8 cellular contexts compared by ENCODE assay signal in genomic region chr2:201363857-201364560, GRCh38. TPM values are rescaled to one million over a fixed set of nuclear protein-coding genes. Genes with fewer than 3 reads are reported as not detected.
DNase-seq lines count a peak whose midpoint lies in the region; ATAC-seq, FAIRE-seq and TF ChIP-seq lines count a peak whose summit lies in the region.

No MANE protein-coding gene starts in this region.

- peaks cover 0 to 2% (median 0%) of the 10 kb centered on the region in 3 donors for H3K27me3 Mint-ChIP-seq in CD14-positive monocyte (ENCODE audit: low read depth in 3 of 3)
- no peaks in the 10 kb centered on the region for H3K27me3 Mint-ChIP-seq in central memory CD8-positive, alpha-beta T cell

- H3K4me3 ChIP-seq in HepG2 (replicated peaks in 1 of 3; ENCODE audit: insufficient read depth in 1 of 3, low read depth in 2 of 3, low read length in 3 of 3) (no peak overlapping the region), vagina (no peak overlapping the region)

- TF ChIP-seq POLR2A in HepG2 (IDR thresholded peaks at IDR 0.05; ENCODE audit: insufficient read depth in 1 of 2, low read depth in 2 of 2, low read length in 2 of 2), result no peak
- no peak for TF ChIP-seq POLR2A in vagina (IDR thresholded peaks at IDR 0.05)

- no TSS peak for BruUV-seq in HepG2 (replicated peaks; lab: Mats Ljungman, UMichigan)

- H3K27me3 ChIP-seq in HepG2 (ENCODE audit: control insufficient read depth in 1 of 2, insufficient read depth in 2 of 2, low read length in 2 of 2) (no peaks in the 10 kb centered on the region), vagina (no peaks in the 10 kb centered on the region)

- H3K4me2 ChIP-seq in HepG2 (ENCODE audit: low read depth, low read length), result no peak overlapping the region

- intact Hi-C loops in CD14-positive monocyte (cut with micrococcal nuclease), result loop anchor here (5.0 to 10.0 kb wide), 2 partner anchors 89 to 127 kb away; no protein-coding TSS in a partner anchor
- intact Hi-C loops in HepG2 (cut with micrococcal nuclease; ENCODE audit: unreplicated experiment), result loop anchor here (1.0 kb wide), 2 partner anchors 19 to 128 kb away; no protein-coding TSS in a partner anchor
- intact Hi-C loops in vagina (cut with DNase I), result loop anchor here (10.0 kb wide), 1 partner anchor 129 kb away; no protein-coding TSS in a partner anchor

- H3K9me3 Mint-ChIP-seq in CD14-positive monocyte, result peaks cover 9 to 19% (median 12%) of the 10 kb centered on the region in 7 donors
- no peaks in the 10 kb centered on the region for H3K9me3 Mint-ChIP-seq in central memory CD8-positive, alpha-beta T cell

- H3K4me3 Mint-ChIP-seq in CD14-positive monocyte, result no peak overlapping the region
- no peak overlapping the region for H3K4me3 Mint-ChIP-seq in central memory CD8-positive, alpha-beta T cell

- ATAC-seq in central memory CD8-positive, alpha-beta T cell (replicated peaks; ENCODE audit: extremely low read depth, poor library complexity, severe bottlenecking), result peak; percentile 70
- peak; percentile 90 for ATAC-seq in HepG2

- peaks cover 16% of the 10 kb centered on the region for H3K9me3 ChIP-seq in HepG2 (ENCODE audit: low read length)
- no peaks in the 10 kb centered on the region for H3K9me3 ChIP-seq in vagina

- no peak overlapping the region for H3K9ac ChIP-seq in HepG2 (ENCODE audit: insufficient read depth, low read depth, low read length)

- FAIRE-seq in HepG2 (lab: Jason Lieb, UNC), result peak; percentile 75

- peaks cover 2% of the 10 kb centered on the region for H3K4me1 Mint-ChIP-seq in CD14-positive monocyte
- H3K4me1 Mint-ChIP-seq in central memory CD8-positive, alpha-beta T cell, result peaks cover 13% of the 10 kb centered on the region

- TF ChIP-seq RAD21 in HepG2 (CRISPR knock-in tag; IDR thresholded peaks at IDR 0.05), result peak; percentile 77

- peak overlapping the region in 2 of 7 donors; percentile 16 to 34 for H3K27ac Mint-ChIP-seq in CD14-positive monocyte
- H3K27ac Mint-ChIP-seq in central memory CD8-positive, alpha-beta T cell (ENCODE audit: low read depth), result no peak overlapping the region

- H3K27ac ChIP-seq in HepG2 (ENCODE audit: extremely low read length, insufficient read depth, low read length) (no peak overlapping the region), vagina (no peak overlapping the region)

- H3K36me3 Mint-ChIP-seq in CD14-positive monocyte, result peaks cover 20 to 25% of the 10 kb centered on the region in 2 donors
- H3K36me3 Mint-ChIP-seq in central memory CD8-positive, alpha-beta T cell (ENCODE audit: insufficient read depth), result no peaks in the 10 kb centered on the region

- H3K36me3 ChIP-seq in HepG2 (replicated peaks in 1 of 2; ENCODE audit: control insufficient read depth in 1 of 2, insufficient read depth in 2 of 2, low read length in 2 of 2), result no peaks in the 10 kb centered on the region
- no peaks in the 10 kb centered on the region for H3K36me3 ChIP-seq in vagina

- CTCF ChIA-PET in HepG2 (lab: Yijun Ruan, JAX; ENCODE audit: low intra/inter-chr PET ratio, low total read pairs), result interaction anchor here (0.8 to 4.3 kb wide), 3 partner anchors 126 to 130 kb away, joined by 3 to 37 read pairs (median 3); no protein-coding TSS in a partner anchor

- no peaks in the 10 kb centered on the region for H3K79me2 ChIP-seq in HepG2 (ENCODE audit: insufficient read depth, low read length)

- H2AFZ ChIP-seq in HepG2 (ENCODE audit: low read length), result no peak overlapping the region

- WGBS in HepG2 (ENCODE audit: low lambda C conversion rate), result 81% methylated on average over 2 of the region's 2 CpGs

- DNase-seq in CD14-positive monocyte (ENCODE audit: low spot score) (no peak), GM13977 (ENCODE audit: low spot score) (peak; percentile 43), HuH-7.5 (ENCODE audit: low spot score) (peak; percentile 16), SIG-M5 (lab: John Stamatoyannopoulos, UW) (peak; percentile 18), HepG2 (ENCODE audit: low spot score) (peak; percentile 64), vagina (ENCODE audit: extremely low spot score in 2 of 2) (no peak), ecto neural progenitor cell (ENCODE audit: low spot score) (no peak)
- no peak for DNase-seq in central memory CD8-positive, alpha-beta T cell (ENCODE audit: low spot score in 2 of 2)

- POLR2A ChIA-PET in HepG2 (lab: Yijun Ruan, JAX), result no interaction called here

- no peaks in the 10 kb centered on the region for H4K20me1 ChIP-seq in HepG2 (ENCODE audit: insufficient read depth, low read length)

- peak; percentile 91 for TF ChIP-seq CTCF in CD14-positive monocyte (IDR thresholded peaks at IDR 0.05)
- TF ChIP-seq CTCF in GM13977 (IDR thresholded peaks at IDR 0.05; ENCODE audit: extremely low read depth, insufficient read depth, missing control alignments), result peak; percentile 87
- TF ChIP-seq CTCF in HepG2 (CRISPR knock-in tag; IDR thresholded peaks at IDR 0.05), result peak; percentile 90
- TF ChIP-seq CTCF in vagina (IDR thresholded peaks at IDR 0.05), result peak; percentile 26 to 59 (median 35)

- no peak for TF ChIP-seq EP300 in HepG2 (IDR thresholded peaks at IDR 0.05; ENCODE audit: low read depth in 2 of 2, low read length in 2 of 2)
- TF ChIP-seq EP300 in HepG2 (CRISPR knock-in tag; IDR thresholded peaks at IDR 0.05; ENCODE audit: borderline replicate concordance), result no peak

- in situ Hi-C loops in GM13977 (cut with MboI; ENCODE audit: low pct_unique_long_range_greater_than_20kb, low sequenced_read_pairs, unreplicated experiment), result loop anchor here (10.0 kb wide), 1 partner anchor 129 kb away; no protein-coding TSS in a partner anchor
- in situ Hi-C loops in HepG2 (cut with HindIII; ENCODE audit: extremely low pct_ligation_motif_present, low pct_unique_long_range_greater_than_20kb), result loop anchor here (5.0 kb wide), 1 partner anchor 122 kb away; no protein-coding TSS in a partner anchor

- H3K4me1 ChIP-seq in HepG2 (ENCODE audit: insufficient read depth, low read length) (no peaks in the 10 kb centered on the region), vagina (no peaks in the 10 kb centered on the region)

TF ChIP-seq in HepG2, 621 proteins besides CTCF, POLR2A, EP300 and RAD21 (continues in another document):
- TF ChIP-seq HMGXB4 (CRISPR knock-in tag; IDR thresholded peaks at IDR 0.05; ENCODE audit: borderline replicate concordance in 1 of 2, low read depth in 1 of 2) (0 out of 4 replicates have a peak, but pooled peaks of 1 of the 2 experiments have one; percentile 25), SAP130 (CRISPR knock-in tag; IDR thresholded peaks at IDR 0.05; ENCODE audit: low read depth) (no peak), MAFG (CRISPR knock-in tag; IDR thresholded peaks at IDR 0.05) (no peak), SP4 (CRISPR knock-in tag; IDR thresholded peaks at IDR 0.05) (no peak)

RNA-seq across cellular contexts. Expression of gene FLACC1, which starts 6.9 kb away (rescaled TPM):
- polyA plus RNA-seq in CD14-positive monocyte (under 1 TPM in 1 of 2 donors, not detected in 1; 0.16 TPM), HepG2 (2011; rRNA removed) (0.51 and 0.59 TPM in 2 replicates)
- total RNA-seq in HepG2 (2016; rRNA removed; fragmentation: Illumina TruSeq; extraction: Trizol) (0.29 and 0.35 TPM in 2 replicates), vagina (0.74 TPM)
- 1.4 and 2.2 TPM in 2 replicates for total RNA-seq in HepG2 (2016; cell fraction: cytosol; rRNA removed; fragmentation: Illumina TruSeq; extraction: Trizol; ENCODE audit: low read depth)
- total RNA-seq in HepG2 (2016; cell fraction: insoluble cytoplasmic fraction; rRNA removed; fragmentation: Illumina TruSeq; extraction: Trizol), result 0.63 TPM in 1 of 2 replicates, not detected in the other
- total RNA-seq in HepG2 (2016; cell fraction: membrane; rRNA removed; fragmentation: Illumina TruSeq; extraction: Trizol), result 0.65 and 1.1 TPM in 2 replicates
- total RNA-seq in HepG2 (2016; cell fraction: nucleus; rRNA removed; fragmentation: Illumina TruSeq; extraction: Trizol), result 0.78 and 1.5 TPM in 2 replicates
- polyA plus RNA-seq in HepG2 (2011; cell fraction: cytosol; rRNA removed), result not detected in 2 replicates
- polyA plus RNA-seq in HepG2 (2011; cell fraction: nucleus; rRNA removed), result 0.19 and 0.93 TPM in 2 replicates
- 0.19 and 0.97 TPM in 2 replicates for polyA plus RNA-seq in HepG2 (2012)
- polyA plus RNA-seq in HepG2 (2016; cell fraction: cytosol; fragmentation: Illumina TruSeq; extraction: Trizol; ENCODE audit: low read depth), result not detected in 2 replicates
- not detected in 2 replicates for polyA plus RNA-seq in HepG2 (2016; cell fraction: insoluble cytoplasmic fraction; fragmentation: Illumina TruSeq; extraction: Trizol; ENCODE audit: low read depth)
- not detected in 2 replicates for polyA plus RNA-seq in HepG2 (2016; cell fraction: membrane; fragmentation: Illumina TruSeq; extraction: Trizol; ENCODE audit: low read depth)
- 1.7 TPM in 2 replicates for polyA plus RNA-seq in HepG2 (2016; cell fraction: nucleus; fragmentation: Illumina TruSeq; extraction: Trizol; ENCODE audit: insufficient read depth, low read depth)
- polyA minus RNA-seq in HepG2 (2011; rRNA and poly(A)+ RNA removed; ENCODE audit: low replicate concordance), result 0.20 and 0.68 TPM in 2 replicates
- polyA minus RNA-seq in HepG2 (2011; cell fraction: cytosol; rRNA and poly(A)+ RNA removed), result not detected in 2 replicates
- 0.99 and 1.0 TPM in 2 replicates for polyA minus RNA-seq in HepG2 (2011; cell fraction: nucleus; rRNA and poly(A)+ RNA removed)

Comparison
In these comparisons a context has a peak if more than half of its experiments do, and no peak if none do; other contexts are left out.
1. DNase-seq: peak in GM13977 (single experiment), HuH-7.5 (single experiment), SIG-M5 (single experiment) and HepG2 (single experiment); none in CD14-positive monocyte (single experiment), central memory CD8-positive, alpha-beta T cell (0 of 2), vagina (0 of 2) and ecto neural progenitor cell (single experiment).
2. CTCF ChIP-seq: peak in every context shown above with its lines; median percentile 91 in CD14-positive monocyte; 90 in HepG2; 87 in GM13977; 35 in vagina.